ENCODE assay signal across 15 cellular contexts in genomic region chr2:62785216-62785615, GRCh38.
A peak's percentile ranks its signal among the peaks of the same experiment; 100 is the strongest.
DNase-seq lines count a peak whose midpoint lies in the region; ATAC-seq lines count a peak whose summit lies in the region.
"Had no signal": no experiment of that assay in that cellular context is flagged by ENCODE, and none has a peak within 500 bp of the region (broad histone marks: within the 10 kb centered on the region; RNA-seq: fewer than 3 reads in every experiment).

No MANE protein-coding gene starts in this region.

- no peaks in the 10 kb centered on the region for H3K27me3 Mint-ChIP-seq in T-helper 17 cell

- no peak overlapping the region for H3K4me3 Mint-ChIP-seq in T-helper 17 cell

- H3K36me3 Mint-ChIP-seq in activated naive CD4-positive, alpha-beta T cell treated with anti-CD3 and anti-CD28 coated beads, Interleukin-2, amount 50 U/mL, for 72 hours = peaks cover 4 to 11% of the 10 kb centered on the region in 2 donors
- H3K36me3 Mint-ChIP-seq in T-helper 17 cell (ENCODE audit: low read depth) = no peaks in the 10 kb centered on the region

- peak; percentile 34 to 81 for ATAC-seq in activated naive CD4-positive, alpha-beta T cell treated with anti-CD3 and anti-CD28 coated beads, Interleukin-2, amount 50 U/mL, for 72 hours
- peak; percentile 97 for ATAC-seq in HG02870 (IDR thresholded peaks at IDR 0.05; ENCODE audit: unreplicated experiment)
- no peak for ATAC-seq in T-helper 17 cell
- ATAC-seq in GM18498 (IDR thresholded peaks at IDR 0.05; ENCODE audit: unreplicated experiment) = no peak
- ATAC-seq in GM21825 (IDR thresholded peaks at IDR 0.05; ENCODE audit: unreplicated experiment) = no peak
- ATAC-seq: heart right ventricle had no signal

- H3K9me3 Mint-ChIP-seq in activated naive CD4-positive, alpha-beta T cell treated with anti-CD3 and anti-CD28 coated beads, Interleukin-2, amount 50 U/mL, for 72 hours = peaks cover 2 to 9% of the 10 kb centered on the region in 2 donors

- no peak overlapping the region for H3K27ac Mint-ChIP-seq in activated naive CD4-positive, alpha-beta T cell treated with anti-CD3 and anti-CD28 coated beads, Interleukin-2, amount 50 U/mL, for 72 hours
- H3K27ac Mint-ChIP-seq in T-helper 17 cell = peak overlapping the region; percentile 56

- H3K9me3 ChIP-seq in T-helper 17 cell (ENCODE audit: control insufficient read depth, low read length, poor library complexity, severe bottlenecking) = no peaks in the 10 kb centered on the region
- H3K9me3 ChIP-seq: left ventricle myocardium inferior, tibial artery had no signal

- no peak for DNase-seq in activated naive CD4-positive, alpha-beta T cell treated with anti-CD3 and anti-CD28 coated beads, Interleukin-2, amount 50 U/mL, for 72 hours (ENCODE audit: low spot score in 2 of 2)
- no peak for DNase-seq in activated naive CD4-positive, alpha-beta T cell treated with Interleukin-2 at 50 U/mL for 16 hours
- DNase-seq in T-helper 17 cell (no peak), NCI-H1417 (lab: John Stamatoyannopoulos, UW) (no peak), MV-4-11 (lab: John Stamatoyannopoulos, UW) (no peak)
- DNase-seq: ACHN; effector CD8-positive, alpha-beta T cell; heart right ventricle; Kasumi-1; left ventricle myocardium inferior; small intestine; tibial artery had no signal

- peaks cover 7% of the 10 kb centered on the region for H3K4me1 Mint-ChIP-seq in T-helper 17 cell

Comparison
In these comparisons a context has a peak if more than half of its experiments do, and no peak if none do; other contexts are left out.
1. ATAC-seq: peak in activated naive CD4-positive, alpha-beta T cell treated with anti-CD3 and anti-CD28 coated beads, Interleukin-2, amount 50 U/mL, for 72 hours (2 of 2) and HG02870 (single experiment); none in T-helper 17 cell (single experiment), GM18498 (single experiment) and GM21825 (single experiment).